Comparison of ENCODE assay signal across 21 cellular contexts in genomic region chr12:120965534-120966091, GRCh38. TPM values are rescaled to one million over a fixed set of nuclear protein-coding genes. Genes with fewer than 3 reads are reported as not detected.
DNase-seq lines count a peak whose midpoint lies in the region; ATAC-seq, FAIRE-seq and TF ChIP-seq lines count a peak whose summit lies in the region.
"Had no signal": no experiment of that assay in that cellular context is flagged by ENCODE, and none has a peak within 500 bp of the region (broad histone marks: within the 10 kb centered on the region; RNA-seq: fewer than 3 reads in every experiment).

No MANE protein-coding gene starts in this region.

- H4K20me1 ChIP-seq in HepG2 (ENCODE audit: insufficient read depth, low read length): peaks cover 14% of the 10 kb centered on the region

- no peaks in the 10 kb centered on the region for H3K79me2 ChIP-seq in HepG2 (ENCODE audit: insufficient read depth, low read length)

- H3K4me3 Mint-ChIP-seq in endodermal cell: no peak overlapping the region
- H3K4me3 Mint-ChIP-seq: CD8-positive, alpha-beta T cell; HFFc6 had no signal

- CTCF ChIA-PET in HepG2 (lab: Yijun Ruan, JAX; ENCODE audit: low intra/inter-chr PET ratio, low total read pairs) (no interaction called here), GM10248 (lab: Yijun Ruan, JAX) (interaction anchor here (1.6 kb wide), 1 partner anchor 316 kb away, joined by 5 read pairs; no protein-coding TSS in a partner anchor)

- H3K9me3 Mint-ChIP-seq in endodermal cell: no peaks in the 10 kb centered on the region
- H3K9me3 Mint-ChIP-seq: CD8-positive, alpha-beta T cell; HFFc6 had no signal

- peaks cover 8% of the 10 kb centered on the region for H3K36me3 Mint-ChIP-seq in endodermal cell (ENCODE audit: low read depth)
- H3K36me3 Mint-ChIP-seq: CD8-positive, alpha-beta T cell had no signal

- peak; percentile 4 for ATAC-seq in HepG2
- ATAC-seq: CD8-positive, alpha-beta T cell had no signal

- TF ChIP-seq EP300 in HepG2 (IDR thresholded peaks at IDR 0.05; ENCODE audit: low read depth in 2 of 2, low read length in 2 of 2): no peak
- no peak for TF ChIP-seq EP300 in HepG2 (CRISPR knock-in tag; IDR thresholded peaks at IDR 0.05; ENCODE audit: borderline replicate concordance)
- no peak for TF ChIP-seq EP300 in transverse colon (IDR thresholded peaks at IDR 0.05; ENCODE audit: low read depth)

- H3K27ac ChIP-seq in endodermal cell (ENCODE audit: low read depth, low read length) (no peak overlapping the region), HepG2 (ENCODE audit: extremely low read length, insufficient read depth, low read length) (no peak overlapping the region), transverse colon (peak overlapping the region; percentile 22 to 48 (median 31))
- H3K27ac ChIP-seq: 22Rv1 had no signal

- WGBS in endodermal cell (ENCODE audit: insufficient coverage in 1 of 2, insufficient read length in 1 of 2), 2 experiments: 86 to 94% methylated on average over 10 to 13 of the region's 13 CpGs
- 65% methylated on average over 6 of the region's 13 CpGs for WGBS in HepG2 (ENCODE audit: low lambda C conversion rate)
- WGBS in transverse colon (ENCODE audit: low coverage in 1 of 2), 2 donors: 56% methylated on average over 13 of the region's 13 CpGs; no CpG with 5 or more reads in 1 of the 2 donors

- TF ChIP-seq RAD21 in HepG2 (CRISPR knock-in tag; IDR thresholded peaks at IDR 0.05): no peak

- intact Hi-C loops in HepG2 (cut with micrococcal nuclease; ENCODE audit: unreplicated experiment) (no loop called here), transverse colon (cut with DNase I; ENCODE audit: low total_unique reads) (no loop called here)

- H3K36me3 ChIP-seq in endodermal cell (ENCODE audit: control insufficient read depth, insufficient read depth, low read length): no peaks in the 10 kb centered on the region
- peaks cover 7 to 15% of the 10 kb centered on the region in 2 experiments for H3K36me3 ChIP-seq in HepG2 (replicated peaks in 1 of 2; ENCODE audit: control insufficient read depth in 1 of 2, insufficient read depth in 2 of 2, low read length in 2 of 2)
- H3K36me3 ChIP-seq in transverse colon: peaks cover 0 to 5% (median 1%) of the 10 kb centered on the region in 4 donors
- H3K36me3 ChIP-seq: MG63 had no signal

- peak; percentile 64 for DNase-seq in DMS53 (lab: John Stamatoyannopoulos, UW)
- DNase-seq in DMS53 treated with DMSO at 0.1 percent for 48 hours (lab: John Stamatoyannopoulos, UW; ENCODE audit: unreplicated experiment): no peak
- DNase-seq in endodermal cell: peak; percentile 54
- no peak for DNase-seq in HepG2 (ENCODE audit: low spot score)
- DNase-seq in transverse colon: no peak
- no peak for DNase-seq in cerebellar nuclear complex (lab: John Stamatoyannopoulos, UW)
- DNase-seq in GM10248 (ENCODE audit: extremely low spot score): no peak
- no peak for DNase-seq in globus pallidus (ENCODE audit: low spot score)
- DNase-seq: CD8-positive, alpha-beta T cell; GF-D8; HFFc6; IMR-90; Karpas-422; MG63; NCI-H1092 treated with DMSO at 0.1 percent for 48 hours; NCI-H1694; NCI-H774 had no signal

- BruUV-seq in HepG2 (replicated peaks; lab: Mats Ljungman, UMichigan): no TSS peak

- no peak overlapping the region for H3K9ac ChIP-seq in endodermal cell (ENCODE audit: extremely low read depth, low read length, poor library complexity, severe bottlenecking)
- no peak overlapping the region for H3K9ac ChIP-seq in HepG2 (ENCODE audit: insufficient read depth, low read depth, low read length)

- in situ Hi-C loops in HepG2 (cut with HindIII; ENCODE audit: extremely low pct_ligation_motif_present, low pct_unique_long_range_greater_than_20kb) (no loop called here), transverse colon (cut with MboI; ENCODE audit: low pct_ligation_motif_present in 1 of 4, low pct_unique_long_range_greater_than_20kb in 1 of 4, low sequenced_read_pairs in 3 of 4) (loop anchor here in 3 of 4 donors (25.0 kb wide), 1 partner anchor 328 kb away; the partner anchor contains the start of gene CABP1 (in 3 of the 3))

- TF ChIP-seq CTCF in endodermal cell (conservative IDR thresholded peaks at IDR 0.05) (no peak), HepG2 (CRISPR knock-in tag; IDR thresholded peaks at IDR 0.05) (no peak), transverse colon (IDR thresholded peaks at IDR 0.05) (no peak), GM10248 (IDR thresholded peaks at IDR 0.05; ENCODE audit: control extremely low read depth, extremely low read depth, low read depth, missing control alignments) (no peak)

- no peaks in the 10 kb centered on the region for H3K27me3 ChIP-seq in endodermal cell (ENCODE audit: control insufficient read depth, insufficient read depth, low read length, poor library complexity, severe bottlenecking)
- H3K27me3 ChIP-seq in HepG2 (ENCODE audit: control insufficient read depth in 1 of 2, insufficient read depth in 2 of 2, low read length in 2 of 2): no peaks in the 10 kb centered on the region
- H3K27me3 ChIP-seq in transverse colon: no peaks in the 10 kb centered on the region
- H3K27me3 ChIP-seq: MG63 had no signal

- no peak overlapping the region for H3K27ac Mint-ChIP-seq in endodermal cell
- H3K27ac Mint-ChIP-seq: CD8-positive, alpha-beta T cell; HFFc6 had no signal

- POLR2A ChIA-PET in HepG2 (lab: Yijun Ruan, JAX): interaction anchor here (1.4 to 11.1 kb wide), 2 partner anchors 14 to 19 kb away, joined by 4 to 176 read pairs; partner anchors contain the start of gene HNF1A
- POLR2A ChIA-PET in GM10248 (lab: Yijun Ruan, JAX): no interaction called here

- no peak overlapping the region for H3K4me2 ChIP-seq in HepG2 (ENCODE audit: low read depth, low read length)

- no peak overlapping the region for H2AFZ ChIP-seq in HepG2 (ENCODE audit: low read length)

- H3K4me3 ChIP-seq in endodermal cell (ENCODE audit: low read length) (no peak overlapping the region), HepG2 (replicated peaks in 1 of 3; ENCODE audit: insufficient read depth in 1 of 3, low read depth in 2 of 3, low read length in 3 of 3) (no peak overlapping the region), transverse colon (no peak overlapping the region)
- H3K4me3 ChIP-seq: MG63 had no signal

- H3K4me1 Mint-ChIP-seq in endodermal cell: peaks cover 17% of the 10 kb centered on the region

- no peaks in the 10 kb centered on the region for H3K4me1 ChIP-seq in endodermal cell (ENCODE audit: control insufficient read depth, insufficient read depth, low read length)
- peaks cover 22% of the 10 kb centered on the region for H3K4me1 ChIP-seq in HepG2 (ENCODE audit: insufficient read depth, low read length)
- H3K4me1 ChIP-seq in transverse colon: peaks cover 0 to 27% (median 14%) of the 10 kb centered on the region in 4 donors

- no peaks in the 10 kb centered on the region for H3K27me3 Mint-ChIP-seq in endodermal cell (ENCODE audit: insufficient read depth)

- H3K9me3 ChIP-seq in endodermal cell (ENCODE audit: control insufficient read depth, low read length): no peaks in the 10 kb centered on the region
- H3K9me3 ChIP-seq in HepG2 (ENCODE audit: low read length): no peaks in the 10 kb centered on the region
- no peaks in the 10 kb centered on the region for H3K9me3 ChIP-seq in transverse colon
- H3K9me3 ChIP-seq: MG63 had no signal

- TF ChIP-seq POLR2A in HepG2 (IDR thresholded peaks at IDR 0.05; ENCODE audit: insufficient read depth in 1 of 2, low read depth in 2 of 2, low read length in 2 of 2) (peak in 1 of 2 experiments; percentile 44; a peak in 1 of 4 replicates), transverse colon (IDR thresholded peaks at IDR 0.05) (peak; percentile 19)

- no peak for FAIRE-seq in HepG2 (lab: Jason Lieb, UNC)

RNA-seq across cellular contexts. Expression of gene HNF1A, which starts 12.7 kb away (rescaled TPM):
- total RNA-seq in endodermal cell (under 1 TPM; 0.24 to 0.42 TPM), HepG2 (2016; rRNA removed; fragmentation: Illumina TruSeq; extraction: Trizol) (27.0 and 34.7 TPM in 2 replicates), transverse colon (10 to 100 TPM; 16.5 to 71.4 (median 23.6) TPM)
- polyA plus RNA-seq in endodermal cell (2013, experiment 1 of 2): 0.21 TPM
- 0.12 TPM for polyA plus RNA-seq in endodermal cell (2013, experiment 2 of 2)
- total RNA-seq in HepG2 (2016; cell fraction: cytosol; rRNA removed; fragmentation: Illumina TruSeq; extraction: Trizol; ENCODE audit: low read depth): 8.0 and 9.3 TPM in 2 replicates
- total RNA-seq in HepG2 (2016; cell fraction: insoluble cytoplasmic fraction; rRNA removed; fragmentation: Illumina TruSeq; extraction: Trizol): 23.4 and 36.7 TPM in 2 replicates
- 19.4 and 20.4 TPM in 2 replicates for total RNA-seq in HepG2 (2016; cell fraction: membrane; rRNA removed; fragmentation: Illumina TruSeq; extraction: Trizol)
- 29.9 and 31.7 TPM in 2 replicates for total RNA-seq in HepG2 (2016; cell fraction: nucleus; rRNA removed; fragmentation: Illumina TruSeq; extraction: Trizol)
- 13.4 and 18.2 TPM in 2 replicates for polyA plus RNA-seq in HepG2 (2011; rRNA removed)
- 7.6 and 12.7 TPM in 2 replicates for polyA plus RNA-seq in HepG2 (2011; cell fraction: cytosol; rRNA removed)
- polyA plus RNA-seq in HepG2 (2011; cell fraction: nucleus; rRNA removed): 41.8 and 43.1 TPM in 2 replicates
- polyA plus RNA-seq in HepG2 (2012): 21.5 and 22.4 TPM in 2 replicates
- 6.0 and 7.0 TPM in 2 replicates for polyA plus RNA-seq in HepG2 (2016; cell fraction: cytosol; fragmentation: Illumina TruSeq; extraction: Trizol; ENCODE audit: low read depth)
- polyA plus RNA-seq in HepG2 (2016; cell fraction: insoluble cytoplasmic fraction; fragmentation: Illumina TruSeq; extraction: Trizol; ENCODE audit: low read depth): 27.7 and 38.7 TPM in 2 replicates
- polyA plus RNA-seq in HepG2 (2016; cell fraction: membrane; fragmentation: Illumina TruSeq; extraction: Trizol; ENCODE audit: low read depth): 13.6 and 14.7 TPM in 2 replicates
- polyA plus RNA-seq in HepG2 (2016; cell fraction: nucleus; fragmentation: Illumina TruSeq; extraction: Trizol; ENCODE audit: insufficient read depth, low read depth): 64.2 and 66.0 TPM in 2 replicates
- polyA minus RNA-seq in HepG2 (2011; rRNA and poly(A)+ RNA removed; ENCODE audit: low replicate concordance): 56.3 TPM in 1 of 2 replicates, not detected in the other
- 14.7 and 17.2 TPM in 2 replicates for polyA minus RNA-seq in HepG2 (2011; cell fraction: cytosol; rRNA and poly(A)+ RNA removed)
- 16.5 and 21.5 TPM in 2 replicates for polyA minus RNA-seq in HepG2 (2011; cell fraction: nucleus; rRNA and poly(A)+ RNA removed)
- total RNA-seq: CD8-positive, alpha-beta T cell; H4; HFFc6; SK-MEL-5 had no signal
- polyA plus RNA-seq: BJ, IMR-90 had no signal

RNA-seq across cellular contexts. Expression of gene C12orf43, which starts 50.7 kb away (rescaled TPM):
- total RNA-seq in endodermal cell (10 to 100 TPM; 21.4 to 26.8 TPM), HepG2 (2016; rRNA removed; fragmentation: Illumina TruSeq; extraction: Trizol) (11.1 and 12.9 TPM in 2 replicates), transverse colon (10 to 100 TPM in 2 of 4 donors, 1 to 10 TPM in 2; 7.0 to 32.2 (median 18.0) TPM)
- polyA plus RNA-seq in endodermal cell (2013, experiment 1 of 2): 16.8 TPM
- 16.8 TPM for polyA plus RNA-seq in endodermal cell (2013, experiment 2 of 2)
- total RNA-seq in HepG2 (2016; cell fraction: cytosol; rRNA removed; fragmentation: Illumina TruSeq; extraction: Trizol; ENCODE audit: low read depth): 2.9 and 3.0 TPM in 2 replicates
- total RNA-seq in HepG2 (2016; cell fraction: insoluble cytoplasmic fraction; rRNA removed; fragmentation: Illumina TruSeq; extraction: Trizol): 11.4 and 12.4 TPM in 2 replicates
- 6.7 and 7.4 TPM in 2 replicates for total RNA-seq in HepG2 (2016; cell fraction: membrane; rRNA removed; fragmentation: Illumina TruSeq; extraction: Trizol)
- total RNA-seq in HepG2 (2016; cell fraction: nucleus; rRNA removed; fragmentation: Illumina TruSeq; extraction: Trizol): 6.3 and 8.5 TPM in 2 replicates
- 7.5 and 7.9 TPM in 2 replicates for polyA plus RNA-seq in HepG2 (2011; rRNA removed)
- polyA plus RNA-seq in HepG2 (2011; cell fraction: cytosol; rRNA removed): 7.3 TPM in 2 replicates
- 5.4 and 5.7 TPM in 2 replicates for polyA plus RNA-seq in HepG2 (2011; cell fraction: nucleus; rRNA removed)
- 4.9 and 5.2 TPM in 2 replicates for polyA plus RNA-seq in HepG2 (2012)
- 2.1 and 2.4 TPM in 2 replicates for polyA plus RNA-seq in HepG2 (2016; cell fraction: cytosol; fragmentation: Illumina TruSeq; extraction: Trizol; ENCODE audit: low read depth)
- 15.7 and 18.4 TPM in 2 replicates for polyA plus RNA-seq in HepG2 (2016; cell fraction: insoluble cytoplasmic fraction; fragmentation: Illumina TruSeq; extraction: Trizol; ENCODE audit: low read depth)
- 4.8 and 5.4 TPM in 2 replicates for polyA plus RNA-seq in HepG2 (2016; cell fraction: membrane; fragmentation: Illumina TruSeq; extraction: Trizol; ENCODE audit: low read depth)
- 11.1 and 11.5 TPM in 2 replicates for polyA plus RNA-seq in HepG2 (2016; cell fraction: nucleus; fragmentation: Illumina TruSeq; extraction: Trizol; ENCODE audit: insufficient read depth, low read depth)
- 5.8 and 9.3 TPM in 2 replicates for polyA minus RNA-seq in HepG2 (2011; rRNA and poly(A)+ RNA removed; ENCODE audit: low replicate concordance)
- 3.1 and 3.3 TPM in 2 replicates for polyA minus RNA-seq in HepG2 (2011; cell fraction: cytosol; rRNA and poly(A)+ RNA removed)
- 8.5 and 12.4 TPM in 2 replicates for polyA minus RNA-seq in HepG2 (2011; cell fraction: nucleus; rRNA and poly(A)+ RNA removed)

Comparison
In these comparisons a context has a peak if more than half of its experiments do, and no peak if none do; other contexts are left out.
1. DNase-seq: peak in DMS53 (single experiment) and endodermal cell (single experiment); none in DMS53 treated with DMSO at 0.1 percent for 48 hours (single experiment), HepG2 (single experiment), transverse colon (single experiment), cerebellar nuclear complex (0 of 2), GM10248 (single experiment) and globus pallidus (single experiment).
2. H3K27ac ChIP-seq: peak in transverse colon (4 of 4); none in endodermal cell (single experiment) and HepG2 (single experiment).
3. RNA of gene HNF1A, which starts 12.7 kb away (total RNA-seq): 8.0 to 36.7 TPM in HepG2 and 16.5 to 71.4 TPM in transverse colon; 0.24 to 0.42 TPM in endodermal cell; every median in the first group is over 4 times any median in the second.